Comparison of ENCODE assay signal across 19 cellular contexts in the genomic region with DNA sequence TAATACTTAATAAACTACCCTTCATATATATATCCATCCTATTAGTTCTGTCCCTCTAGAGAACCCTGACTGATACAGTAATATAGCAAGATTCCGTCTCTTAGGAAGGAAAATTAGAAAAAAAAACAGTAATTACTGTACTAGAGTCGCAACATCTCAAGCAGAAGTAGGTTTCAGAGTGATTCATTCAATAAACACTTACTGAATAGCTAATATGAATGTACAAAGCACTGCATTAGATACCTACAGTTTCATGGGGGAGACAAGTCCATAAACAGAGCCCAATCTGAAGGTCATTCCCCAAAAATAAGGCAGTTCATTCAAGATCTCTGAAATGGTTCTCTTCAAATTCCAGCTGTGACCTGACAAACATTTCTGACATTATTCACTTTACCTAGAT. TPM values are rescaled to one million over a fixed set of nuclear protein-coding genes. Genes with fewer than 3 reads are reported as not detected.
DNase-seq lines count a peak whose midpoint lies in the region; ATAC-seq and TF ChIP-seq lines count a peak whose summit lies in the region.
"Had no signal": no experiment of that assay in that cellular context is flagged by ENCODE, and none has a peak within 500 bp of the region (broad histone marks: within the 10 kb centered on the region; RNA-seq: fewer than 3 reads in every experiment).

No MANE protein-coding gene starts in this region.

- CTCF ChIA-PET in T-cell (lab: Charles Lee): interaction anchor here in 1 of 2 donors (1.0 kb wide), 1 partner anchor 68 kb away, joined by 3 read pairs; no protein-coding TSS in a partner anchor

- peaks cover 4% of the 10 kb centered on the region for H3K36me3 Mint-ChIP-seq in activated T-cell treated with anti-CD3 and anti-CD28 coated beads, Interleukin-2, amount 50 U/mL, for 4 hours (ENCODE audit: insufficient read depth)
- peaks cover 11% of the 10 kb centered on the region for H3K36me3 Mint-ChIP-seq in central memory CD8-positive, alpha-beta T cell (ENCODE audit: insufficient read depth)
- peaks cover 7% of the 10 kb centered on the region for H3K36me3 Mint-ChIP-seq in progenitor cell of endocrine pancreas (ENCODE audit: insufficient read depth)
- peaks cover 10% of the 10 kb centered on the region for H3K36me3 Mint-ChIP-seq in T-cell

- no peaks in the 10 kb centered on the region for H3K9me3 Mint-ChIP-seq in activated T-cell treated with anti-CD3 and anti-CD28 coated beads, Interleukin-2, amount 50 U/mL, for 4 hours
- no peaks in the 10 kb centered on the region for H3K9me3 Mint-ChIP-seq in central memory CD8-positive, alpha-beta T cell
- H3K9me3 Mint-ChIP-seq in progenitor cell of endocrine pancreas (ENCODE audit: low read depth) (no peaks in the 10 kb centered on the region), T-cell (no peaks in the 10 kb centered on the region)
- H3K9me3 Mint-ChIP-seq: IgD-negative memory B cell had no signal

- POLR2A ChIA-PET in T-cell (lab: Charles Lee): interaction anchor here (0.6 to 0.7 kb wide), 2 partner anchors 19 to 1362 kb away, joined by 3 to 10 read pairs; no protein-coding TSS in a partner anchor

- peak; percentile 30 to 48 for ATAC-seq in activated T-cell treated with anti-CD3 and anti-CD28 coated beads, Interleukin-2, amount 50 U/mL, for 4 hours
- no peak for ATAC-seq in central memory CD8-positive, alpha-beta T cell (replicated peaks; ENCODE audit: extremely low read depth, poor library complexity, severe bottlenecking)
- no peak for ATAC-seq in GM19463 (IDR thresholded peaks at IDR 0.05; ENCODE audit: unreplicated experiment)
- no peak for ATAC-seq in HG03097 (IDR thresholded peaks at IDR 0.05; ENCODE audit: low FRiP score, unreplicated experiment)
- no peak for ATAC-seq in T-cell (replicated peaks in 1 of 4)

- peaks cover 24% of the 10 kb centered on the region for H3K4me1 Mint-ChIP-seq in activated T-cell treated with anti-CD3 and anti-CD28 coated beads, Interleukin-2, amount 50 U/mL, for 4 hours (ENCODE audit: low read depth)
- peaks cover 31% of the 10 kb centered on the region for H3K4me1 Mint-ChIP-seq in central memory CD8-positive, alpha-beta T cell
- H3K4me1 Mint-ChIP-seq in progenitor cell of endocrine pancreas (ENCODE audit: low read depth): peaks cover 4% of the 10 kb centered on the region
- H3K4me1 Mint-ChIP-seq in T-cell: peaks cover 28 to 32% (median 29%) of the 10 kb centered on the region in 3 donors

- DNase-seq in activated T-cell treated with anti-CD3 and anti-CD28 coated beads, Interleukin-2, amount 50 U/mL, for 4 hours: no peak
- DNase-seq in activated T-cell treated with anti-CD3 and anti-CD28 coated beads for 4 hours (no peak), ELR (ENCODE audit: low read depth) (peak; percentile 26), progenitor cell of endocrine pancreas (ENCODE audit: low spot score, unreplicated experiment) (no peak), T-cell (no peak)
- no peak for DNase-seq in central memory CD8-positive, alpha-beta T cell (ENCODE audit: low spot score in 2 of 2)
- DNase-seq: activated CD4-positive, alpha-beta T cell treated with anti-CD3 and anti-CD28 coated beads for 48 hours; activated gamma-delta T cell treated with Interleukin-2 at 50 U/mL for 16 hours; Calu3; caudate nucleus; NCI-H1105; NCI-H2029; NCI-H2227 treated with DMSO at 0.1 percent for 48 hours; NCI-H748 treated with DMSO at 0.1 percent for 48 hours; stimulated activated CD4-positive, alpha-beta T cell treated with anti-CD3 and anti-CD28 coated beads, Interleukin-2, amount 100 ng/mL, for 24 hours had no signal

- no peaks in the 10 kb centered on the region for H3K27me3 Mint-ChIP-seq in activated T-cell treated with anti-CD3 and anti-CD28 coated beads, Interleukin-2, amount 50 U/mL, for 4 hours (ENCODE audit: low read depth)
- no peaks in the 10 kb centered on the region for H3K27me3 Mint-ChIP-seq in central memory CD8-positive, alpha-beta T cell
- H3K27me3 Mint-ChIP-seq in progenitor cell of endocrine pancreas (no peaks in the 10 kb centered on the region), T-cell (no peaks in the 10 kb centered on the region)
- H3K27me3 Mint-ChIP-seq: IgD-negative memory B cell had no signal

- H3K27ac Mint-ChIP-seq in central memory CD8-positive, alpha-beta T cell (ENCODE audit: low read depth): peak overlapping the region; percentile 57
- H3K27ac Mint-ChIP-seq in progenitor cell of endocrine pancreas (peak overlapping the region; percentile 47), T-cell (no peak overlapping the region)

- no peak for TF ChIP-seq CTCF in progenitor cell of endocrine pancreas (IDR thresholded peaks at IDR 0.05; ENCODE audit: unreplicated experiment)

- no peak overlapping the region for H3K4me3 Mint-ChIP-seq in activated T-cell treated with anti-CD3 and anti-CD28 coated beads, Interleukin-2, amount 50 U/mL, for 4 hours
- H3K4me3 Mint-ChIP-seq in central memory CD8-positive, alpha-beta T cell: no peak overlapping the region
- no peak overlapping the region for H3K4me3 Mint-ChIP-seq in progenitor cell of endocrine pancreas (ENCODE audit: low read depth)
- H3K4me3 Mint-ChIP-seq in T-cell: no peak overlapping the region
- H3K4me3 Mint-ChIP-seq: IgD-negative memory B cell had no signal

RNA-seq across cellular contexts. Expression of a gene that starts 9.9 kb away (rescaled TPM):
- 10 to 100 TPM; 39.0 to 48.0 (median 39.0) TPM for total RNA-seq in activated T-cell treated with anti-CD3 and anti-CD28 coated beads, Interleukin-2, amount 50 U/mL, for 4 hours
- total RNA-seq in progenitor cell of endocrine pancreas: 66.5 and 69.1 TPM in 2 replicates
- total RNA-seq in T-cell: 10 to 100 TPM; 41.1 to 58.5 (median 46.2) TPM

RNA-seq across cellular contexts. Expression of a gene that starts 45.2 kb away (rescaled TPM):
- 10 to 100 TPM; 45.9 to 50.1 (median 46.5) TPM for total RNA-seq in activated T-cell treated with anti-CD3 and anti-CD28 coated beads, Interleukin-2, amount 50 U/mL, for 4 hours
- total RNA-seq in progenitor cell of endocrine pancreas (25.1 and 30.1 TPM in 2 replicates), T-cell (10 to 100 TPM; 38.0 to 49.9 (median 43.9) TPM)

RNA-seq across cellular contexts. Expression of a gene that starts 53.5 kb away (rescaled TPM):
- 1 to 10 TPM in 1 of 3 donors, under 1 TPM in 2; 0.60 to 1.2 (median 0.87) TPM for total RNA-seq in activated T-cell treated with anti-CD3 and anti-CD28 coated beads, Interleukin-2, amount 50 U/mL, for 4 hours
- total RNA-seq in progenitor cell of endocrine pancreas: 2.0 and 2.1 TPM in 2 replicates
- 1 to 10 TPM in 1 of 5 donors, under 1 TPM in 4; 0.41 to 1.1 (median 0.86) TPM for total RNA-seq in T-cell
- total RNA-seq: RPMI7951 had no signal

Comparison
In these comparisons a context has a peak if more than half of its experiments do, and no peak if none do; other contexts are left out.
1. ATAC-seq: peak in activated T-cell treated with anti-CD3 and anti-CD28 coated beads, Interleukin-2, amount 50 U/mL, for 4 hours (2 of 2); none in central memory CD8-positive, alpha-beta T cell (single experiment), GM19463 (single experiment), HG03097 (single experiment) and T-cell (0 of 4).
2. H3K27ac Mint-ChIP-seq: peak in central memory CD8-positive, alpha-beta T cell (single experiment) and progenitor cell of endocrine pancreas (single experiment); none in T-cell (0 of 2).